Comparison of ENCODE assay signal across 10 cellular contexts in genomic region chr9:111094433-111095421, GRCh38. TPM values are rescaled to one million over a fixed set of nuclear protein-coding genes. Genes with fewer than 3 reads are reported as not detected.
DNase-seq lines count a peak whose midpoint lies in the region; ATAC-seq and TF ChIP-seq lines count a peak whose summit lies in the region.
"Had no signal": no experiment of that assay in that cellular context is flagged by ENCODE, and none has a peak within 500 bp of the region (broad histone marks: within the 10 kb centered on the region; RNA-seq: fewer than 3 reads in every experiment).

No MANE protein-coding gene starts in this region.

- in situ Hi-C loops in astrocyte of the spinal cord (cut with HindIII; ENCODE audit: low sequenced_read_pairs), result no loop called here

- H3K36me3 ChIP-seq in breast epithelium (no peaks in the 10 kb centered on the region), aorta (ENCODE audit: control insufficient read depth in 1 of 2, insufficient read depth in 2 of 2, low read length in 1 of 2) (no peaks in the 10 kb centered on the region)

- H3K4me3 Mint-ChIP-seq in MCF 10A (ENCODE audit: unreplicated experiment) (no peak overlapping the region), endothelial cell (ENCODE audit: unreplicated experiment) (no peak overlapping the region)
- H3K4me3 Mint-ChIP-seq in stimulated activated effector memory CD8-positive, alpha-beta T cell treated with anti-CD3 and anti-CD28 coated beads, Interleukin-12 subunit alpha, Interleukin-12 subunit beta, amount 100 ng/mL, for 72 hours, result no peak overlapping the region

- H3K36me3 Mint-ChIP-seq in MCF 10A (ENCODE audit: insufficient read depth, unreplicated experiment), result no peaks in the 10 kb centered on the region
- no peaks in the 10 kb centered on the region for H3K36me3 Mint-ChIP-seq in stimulated activated effector memory CD8-positive, alpha-beta T cell treated with anti-CD3 and anti-CD28 coated beads, Interleukin-12 subunit alpha, Interleukin-12 subunit beta, amount 100 ng/mL, for 72 hours
- no peaks in the 10 kb centered on the region for H3K36me3 Mint-ChIP-seq in endothelial cell (ENCODE audit: low read depth, unreplicated experiment)

- POLR2A ChIA-PET in MCF 10A (lab: Yijun Ruan, JAX), result no interaction called here

- H3K9me3 ChIP-seq in breast epithelium (no peaks in the 10 kb centered on the region), aorta (ENCODE audit: control insufficient read depth, low read length) (no peaks in the 10 kb centered on the region)

- no TSS peak for BruUV-seq in MCF 10A (replicated peaks; lab: Mats Ljungman, UMichigan)

- TF ChIP-seq CTCF in MCF 10A (IDR thresholded peaks at IDR 0.05; ENCODE audit: unreplicated experiment), result no peak
- TF ChIP-seq CTCF in breast epithelium (IDR thresholded peaks at IDR 0.05), result no peak
- TF ChIP-seq CTCF in astrocyte of the spinal cord (IDR thresholded peaks at IDR 0.05; ENCODE audit: low read depth, low read length), result no peak
- no peak for TF ChIP-seq CTCF in endothelial cell (IDR thresholded peaks at IDR 0.05; ENCODE audit: unreplicated experiment)

- no peak overlapping the region for H3K27ac Mint-ChIP-seq in MCF 10A (ENCODE audit: low read depth, unreplicated experiment)
- H3K27ac Mint-ChIP-seq in stimulated activated effector memory CD8-positive, alpha-beta T cell treated with anti-CD3 and anti-CD28 coated beads, Interleukin-12 subunit alpha, Interleukin-12 subunit beta, amount 100 ng/mL, for 72 hours, result no peak overlapping the region
- H3K27ac Mint-ChIP-seq in endothelial cell (ENCODE audit: unreplicated experiment), result no peak overlapping the region

- H3K27ac ChIP-seq in breast epithelium (peak overlapping the region in 1 of 2 donors; percentile 67), aorta (ENCODE audit: low read depth in 1 of 2, low read length in 2 of 2) (no peak overlapping the region)

- no peaks in the 10 kb centered on the region for H3K4me1 ChIP-seq in breast epithelium
- H3K4me1 ChIP-seq in aorta (ENCODE audit: control insufficient read depth in 1 of 2, insufficient read depth in 2 of 2, low read length in 2 of 2), result peaks cover 0 to 4% of the 10 kb centered on the region in 2 donors

- H3K9me3 Mint-ChIP-seq in MCF 10A (ENCODE audit: unreplicated experiment), result no peaks in the 10 kb centered on the region
- peaks cover 3% of the 10 kb centered on the region for H3K9me3 Mint-ChIP-seq in stimulated activated effector memory CD8-positive, alpha-beta T cell treated with anti-CD3 and anti-CD28 coated beads, Interleukin-12 subunit alpha, Interleukin-12 subunit beta, amount 100 ng/mL, for 72 hours
- no peaks in the 10 kb centered on the region for H3K9me3 Mint-ChIP-seq in endothelial cell (ENCODE audit: unreplicated experiment)

- H3K27me3 ChIP-seq in breast epithelium, result no peaks in the 10 kb centered on the region
- no peaks in the 10 kb centered on the region for H3K27me3 ChIP-seq in aorta (ENCODE audit: control insufficient read depth in 1 of 2, insufficient read depth in 2 of 2, low read length in 1 of 2)

- intact Hi-C loops in MCF 10A (cut with micrococcal nuclease) (no loop called here), breast epithelium (cut with DNase I; ENCODE audit: low total_unique reads) (no loop called here), aorta (cut with DNase I) (no loop called here)

- DNase-seq in MCF 10A (ENCODE audit: unreplicated experiment) (peak; percentile 32), breast epithelium (ENCODE audit: low spot score in 2 of 2) (no peak), astrocyte of the spinal cord (ENCODE audit: low read depth, low spot score) (peak; percentile 79), medulla oblongata (ENCODE audit: extremely low spot score) (peak; percentile 50), aorta (peak in 1 of 2 donors; percentile 68), endothelial cell (ENCODE audit: low spot score) (no peak)
- DNase-seq in stimulated activated effector memory CD8-positive, alpha-beta T cell treated with anti-CD3 and anti-CD28 coated beads, Interleukin-12 subunit alpha, Interleukin-12 subunit beta, amount 100 ng/mL, for 72 hours (ENCODE audit: low spot score in 2 of 2), result no peak
- DNase-seq: NCI-H146; stimulated activated CD4-positive, alpha-beta T cell treated with anti-CD3 and anti-CD28 coated beads, Interleukin-4, amount 100 ng/mL, for 4 hours had no signal

- H3K4me3 ChIP-seq in breast epithelium (no peak overlapping the region), astrocyte of the spinal cord (ENCODE audit: low read depth, low read length) (no peak overlapping the region), aorta (ENCODE audit: low read length in 2 of 2) (no peak overlapping the region)

- CTCF ChIA-PET in MCF 10A (lab: Yijun Ruan, JAX), result interaction anchor here (0.6 kb wide), 1 partner anchor 50 kb away, joined by 3 read pairs; no protein-coding TSS in a partner anchor

- WGBS in aorta, 2 donors, result 0 to 3% methylated on average over 2 of the region's 2 CpGs

- no peak for TF ChIP-seq POLR2A in breast epithelium (IDR thresholded peaks at IDR 0.05)

- no peaks in the 10 kb centered on the region for H3K27me3 Mint-ChIP-seq in MCF 10A (ENCODE audit: insufficient read depth, unreplicated experiment)
- no peaks in the 10 kb centered on the region for H3K27me3 Mint-ChIP-seq in endothelial cell (ENCODE audit: unreplicated experiment)

- ATAC-seq in aorta (ENCODE audit: low FRiP score) (peak; percentile 85), HG02571 (IDR thresholded peaks at IDR 0.05; ENCODE audit: unreplicated experiment) (no peak)
- ATAC-seq in stimulated activated effector memory CD8-positive, alpha-beta T cell treated with anti-CD3 and anti-CD28 coated beads, Interleukin-12 subunit alpha, Interleukin-12 subunit beta, amount 100 ng/mL, for 72 hours, result no peak

- H3K4me1 Mint-ChIP-seq in MCF 10A (ENCODE audit: insufficient read depth, unreplicated experiment), result peaks cover 8% of the 10 kb centered on the region
- no peaks in the 10 kb centered on the region for H3K4me1 Mint-ChIP-seq in stimulated activated effector memory CD8-positive, alpha-beta T cell treated with anti-CD3 and anti-CD28 coated beads, Interleukin-12 subunit alpha, Interleukin-12 subunit beta, amount 100 ng/mL, for 72 hours
- H3K4me1 Mint-ChIP-seq in endothelial cell (ENCODE audit: unreplicated experiment), result peaks cover 5% of the 10 kb centered on the region

RNA-seq across cellular contexts. Expression of gene LPAR1, which starts 56.5 kb away (rescaled TPM):
- total RNA-seq in MCF 10A (2022), result 0.21 and 0.47 TPM in 2 replicates
- total RNA-seq in breast epithelium, result 100 to 1,000 TPM in 1 of 3 donors, 10 to 100 TPM in 2; 24.6 to 138 (median 79.3) TPM
- total RNA-seq in aorta, result 100 to 1,000 TPM in 1 of 2 donors, 10 to 100 TPM in 1; 97.7 to 125 TPM
- 10 to 100 TPM; 28.1 to 91.0 TPM for polyA plus RNA-seq in aorta
- 5.6 TPM for total RNA-seq in endothelial cell (ENCODE audit: unreplicated experiment)

Comparison
In these comparisons a context has a peak if more than half of its experiments do, and no peak if none do; other contexts are left out.
1. DNase-seq: peak in MCF 10A (single experiment), astrocyte of the spinal cord (single experiment) and medulla oblongata (single experiment); none in breast epithelium (0 of 2), stimulated activated effector memory CD8-positive, alpha-beta T cell treated with anti-CD3 and anti-CD28 coated beads, Interleukin-12 subunit alpha, Interleukin-12 subunit beta, amount 100 ng/mL, for 72 hours (0 of 2) and endothelial cell (single experiment).